30 cellular contexts compared by ENCODE assay signal in genomic region chr10:94583164-94583563, GRCh38.
"Had no signal": no experiment of that assay in that cellular context is flagged by ENCODE, and none has a peak within 500 bp of the region (broad histone marks: within the 10 kb centered on the region; RNA-seq: fewer than 3 reads in every experiment).

No MANE protein-coding gene starts in this region.

- H3K36me3 Mint-ChIP-seq: natural killer cell had no signal

- H3K27ac ChIP-seq: ascending aorta, cardiac muscle cell, coronary artery, dorsolateral prefrontal cortex, gastrocnemius medialis, left lung, lower lobe of right lung, right atrium auricular region, suprapubic skin, tibial artery, upper lobe of right lung had no signal

- H3K27me3 Mint-ChIP-seq: activated naive CD4-positive, alpha-beta T cell treated with anti-CD3 and anti-CD28 coated beads, Interleukin-2, amount 10 ng/mL, durations not matched to agents 7 days and 5 days; activated naive CD8-positive, alpha-beta T cell treated with anti-CD3 and anti-CD28 coated beads, Interleukin-2, amount 10 ng/mL, durations not matched to agents 7 days and 5 days; brain; stimulated activated memory B cell treated with anti-CD40 and anti-IgM and Interleukin-4, amounts not matched to agents 10 μg/mL and 1 μg/mL and 100 μg/mL, for 72 hours had no signal

- H3K9me3 ChIP-seq: ascending aorta, gastrocnemius medialis, left lung, lower lobe of right lung, right atrium auricular region, suprapubic skin, tibial artery, upper lobe of right lung had no signal

- H3K27me3 ChIP-seq: ascending aorta, cardiac muscle cell, dorsolateral prefrontal cortex, gastrocnemius medialis, left lung, neural progenitor cell, right atrium auricular region, suprapubic skin, tibial artery, upper lobe of right lung had no signal

- H3K4me1 Mint-ChIP-seq: activated naive CD4-positive, alpha-beta T cell treated with anti-CD3 and anti-CD28 coated beads, Interleukin-2, amount 10 ng/mL, durations not matched to agents 7 days and 5 days; activated naive CD8-positive, alpha-beta T cell treated with anti-CD3 and anti-CD28 coated beads, Interleukin-2, amount 10 ng/mL, durations not matched to agents 7 days and 5 days; brain; natural killer cell; neural progenitor cell; stimulated activated memory B cell treated with anti-CD40 and anti-IgM and Interleukin-4, amounts not matched to agents 10 μg/mL and 1 μg/mL and 100 μg/mL, for 72 hours had no signal

- DNase-seq: activated CD4-positive, alpha-beta T cell treated with anti-CD3 and anti-CD28 coated beads for 4 hours; activated CD4-positive, alpha-beta T cell treated with anti-CD3 and anti-CD28 coated beads, Interleukin-2, amount 50 U/mL, for 4 hours; activated gamma-delta T cell; activated naive CD4-positive, alpha-beta T cell treated with anti-CD3 and anti-CD28 coated beads, Interleukin-2, amount 10 ng/mL, durations not matched to agents 7 days and 5 days; activated naive CD8-positive, alpha-beta T cell treated with anti-CD3 and anti-CD28 coated beads, Interleukin-2, amount 10 ng/mL, durations not matched to agents 7 days and 5 days; activated T-cell treated with anti-CD3 and anti-CD28 coated beads, Interleukin-2, amount 50 U/mL, for 1 hour; dorsolateral prefrontal cortex; effector memory CD4-positive, alpha-beta T cell; gastrocnemius medialis; glutamatergic neuron; left lung; lower lobe of right lung; mesenchymal stem cell; natural killer cell; occipital lobe; stimulated activated CD4-positive, alpha-beta T cell treated with anti-CD3 and anti-CD28 coated beads, Interleukin-1b, Interleukin-23, amount 100 ng/mL, for 48 hours; stimulated activated CD4-positive, alpha-beta T cell treated with anti-CD3 and anti-CD28 coated beads, Interleukin-4, amount 100 ng/mL, for 4 hours; stimulated activated CD8-positive, alpha-beta memory T cell treated with anti-CD3 and anti-CD28 coated beads, Interleukin-4, amount 100 ng/mL, for 48 hours; tibial artery; upper lobe of right lung had no signal

- H3K4me3 Mint-ChIP-seq: activated naive CD4-positive, alpha-beta T cell treated with anti-CD3 and anti-CD28 coated beads, Interleukin-2, amount 10 ng/mL, durations not matched to agents 7 days and 5 days; activated naive CD8-positive, alpha-beta T cell treated with anti-CD3 and anti-CD28 coated beads, Interleukin-2, amount 10 ng/mL, durations not matched to agents 7 days and 5 days; activated T-helper 1 cell treated with anti-CD3 and anti-CD28 coated beads, Interleukin-12 subunit alpha, Interleukin-12 subunit beta, Interleukin-2, Interleukin-4 antibody, amounts not matched to agents 30 ng/mL and 10 ng/mL and 1 ng/mL, durations not matched to agents 14 hours and 24 hours and 36 hours; brain; natural killer cell; neural progenitor cell; stimulated activated memory B cell treated with anti-CD40 and anti-IgM and Interleukin-4, amounts not matched to agents 10 μg/mL and 1 μg/mL and 100 μg/mL, for 72 hours had no signal

- H3K4me1 ChIP-seq: ascending aorta, gastrocnemius medialis, left lung, lower lobe of right lung, neural progenitor cell, right atrium auricular region, suprapubic skin, tibial artery, upper lobe of right lung had no signal

- H3K36me3 ChIP-seq: ascending aorta, cardiac muscle cell, gastrocnemius medialis, lower lobe of right lung, right atrium auricular region, suprapubic skin, tibial artery, upper lobe of right lung had no signal

- ATAC-seq: gastrocnemius medialis; left lung; lower lobe of right lung; natural killer cell; stimulated activated memory B cell treated with anti-CD40 and anti-IgM and Interleukin-4, amounts not matched to agents 10 μg/mL and 1 μg/mL and 100 μg/mL, for 72 hours; upper lobe of right lung had no signal

- H3K27ac Mint-ChIP-seq: activated naive CD4-positive, alpha-beta T cell treated with anti-CD3 and anti-CD28 coated beads, Interleukin-2, amount 10 ng/mL, durations not matched to agents 7 days and 5 days; activated naive CD8-positive, alpha-beta T cell treated with anti-CD3 and anti-CD28 coated beads, Interleukin-2, amount 10 ng/mL, durations not matched to agents 7 days and 5 days; activated T-helper 1 cell treated with anti-CD3 and anti-CD28 coated beads, Interleukin-12 subunit alpha, Interleukin-12 subunit beta, Interleukin-2, Interleukin-4 antibody, amounts not matched to agents 30 ng/mL and 10 ng/mL and 1 ng/mL, durations not matched to agents 14 hours and 24 hours and 36 hours; brain; natural killer cell; neural progenitor cell; stimulated activated memory B cell treated with anti-CD40 and anti-IgM and Interleukin-4, amounts not matched to agents 10 μg/mL and 1 μg/mL and 100 μg/mL, for 72 hours had no signal

- H3K4me3 ChIP-seq: ascending aorta, cardiac muscle cell, coronary artery, dorsolateral prefrontal cortex, gastrocnemius medialis, left lung, lower lobe of right lung, neural progenitor cell, right atrium auricular region, smooth muscle cell, suprapubic skin, tibial artery, upper lobe of right lung had no signal

- H3K9me3 Mint-ChIP-seq: activated naive CD4-positive, alpha-beta T cell treated with anti-CD3 and anti-CD28 coated beads, Interleukin-2, amount 10 ng/mL, durations not matched to agents 7 days and 5 days; activated naive CD8-positive, alpha-beta T cell treated with anti-CD3 and anti-CD28 coated beads, Interleukin-2, amount 10 ng/mL, durations not matched to agents 7 days and 5 days; activated T-helper 1 cell treated with anti-CD3 and anti-CD28 coated beads, Interleukin-12 subunit alpha, Interleukin-12 subunit beta, Interleukin-2, Interleukin-4 antibody, amounts not matched to agents 30 ng/mL and 10 ng/mL and 1 ng/mL, durations not matched to agents 14 hours and 24 hours and 36 hours; brain; natural killer cell; neural progenitor cell; stimulated activated memory B cell treated with anti-CD40 and anti-IgM and Interleukin-4, amounts not matched to agents 10 μg/mL and 1 μg/mL and 100 μg/mL, for 72 hours had no signal
